8 cellular contexts compared by ENCODE assay signal in genomic region chr2:218709906-218710305, GRCh38. TPM values are rescaled to one million over a fixed set of nuclear protein-coding genes. Genes with fewer than 3 reads are reported as not detected.
DNase-seq lines count a peak whose midpoint lies in the region; ATAC-seq and TF ChIP-seq lines count a peak whose summit lies in the region.

No MANE protein-coding gene starts in this region.

- no peaks in the 10 kb centered on the region for H3K9me3 ChIP-seq in CD8-positive, alpha-beta memory T cell (ENCODE audit: low read length)
- H3K9me3 ChIP-seq in OCI-LY3 (ENCODE audit: insufficient read depth, low read length) (no peaks in the 10 kb centered on the region), colonic mucosa (no peaks in the 10 kb centered on the region)

- intact Hi-C loops in colonic mucosa (cut with DNase I), result no loop called here

- no peaks in the 10 kb centered on the region for H4K20me1 ChIP-seq in OCI-LY3 (ENCODE audit: insufficient read depth, low read length)

- no peak for TF ChIP-seq CTCF in OCI-LY3 (IDR thresholded peaks at IDR 0.05; ENCODE audit: low read depth, low read length)
- no peak for TF ChIP-seq CTCF in colonic mucosa (IDR thresholded peaks at IDR 0.05)
- no peak for TF ChIP-seq CTCF in neural crest cell (conservative IDR thresholded peaks at IDR 0.05)
- no peak for TF ChIP-seq CTCF in brain microvascular endothelial cell (IDR thresholded peaks at IDR 0.05; ENCODE audit: low read depth, low read length, missing control alignments)

- POLR2A ChIA-PET in CD8-positive, alpha-beta memory T cell (lab: Charles Lee), result interaction anchor here (0.6 to 1.8 kb wide), 4 partner anchors 38 to 568 kb away, joined by 3 to 14 read pairs (median 3); partner anchors contain the start of genes BCS1L, RNF25, STK36 and ZNF142

- peaks cover 6 to 11% of the 10 kb centered on the region in 2 donors for H3K27me3 Mint-ChIP-seq in CD8-positive, alpha-beta memory T cell
- H3K27me3 Mint-ChIP-seq in neural crest cell (ENCODE audit: low read depth), result no peaks in the 10 kb centered on the region

- peak overlapping the region; percentile 67 for H2AFZ ChIP-seq in OCI-LY3 (ENCODE audit: low read depth, low read length)

- ATAC-seq in HG03280 (IDR thresholded peaks at IDR 0.05; ENCODE audit: unreplicated experiment), result no peak

- H3K4me1 ChIP-seq in CD8-positive, alpha-beta memory T cell (ENCODE audit: insufficient read depth, low read length), result peaks cover 16% of the 10 kb centered on the region
- H3K4me1 ChIP-seq in OCI-LY3 (ENCODE audit: low read length) (peaks cover 15% of the 10 kb centered on the region), colonic mucosa (peaks cover 3% of the 10 kb centered on the region)

- in situ Hi-C loops in brain microvascular endothelial cell (cut with HindIII; ENCODE audit: low pct_ligation_motif_present, low sequenced_read_pairs), result no loop called here

- H3K4me3 ChIP-seq in CD8-positive, alpha-beta memory T cell (ENCODE audit: low read length), result peak overlapping the region; percentile 37
- H3K4me3 ChIP-seq in OCI-LY3 (ENCODE audit: low read length) (no peak overlapping the region), colonic mucosa (no peak overlapping the region), brain microvascular endothelial cell (ENCODE audit: low read depth, low read length) (no peak overlapping the region)

- CTCF ChIA-PET in CD8-positive, alpha-beta memory T cell (lab: Charles Lee), result interaction anchor here (0.6 to 2.3 kb wide), 18 partner anchors 8 to 348 kb away, joined by 3 to 15 read pairs (median 5); partner anchors contain the start of genes BCS1L, RNF25, STK36 and ZNF142

- H3K36me3 ChIP-seq in CD8-positive, alpha-beta memory T cell (ENCODE audit: insufficient read depth, low read length), result no peaks in the 10 kb centered on the region
- H3K36me3 ChIP-seq in OCI-LY3 (replicated peaks; ENCODE audit: low read depth, low read length) (no peaks in the 10 kb centered on the region), colonic mucosa (no peaks in the 10 kb centered on the region), brain microvascular endothelial cell (replicated peaks) (no peaks in the 10 kb centered on the region)

- H3K27ac ChIP-seq in CD8-positive, alpha-beta memory T cell (ENCODE audit: low read depth, low read length), result no peak overlapping the region
- H3K27ac ChIP-seq in OCI-LY3 (ENCODE audit: low read length) (no peak overlapping the region), colonic mucosa (no peak overlapping the region), brain microvascular endothelial cell (no peak overlapping the region)

- H3K36me3 Mint-ChIP-seq in CD8-positive, alpha-beta memory T cell, result peaks cover 0 to 5% (median 0%) of the 10 kb centered on the region in 3 donors
- H3K36me3 Mint-ChIP-seq in neural crest cell (ENCODE audit: low read depth), result peaks cover 5% of the 10 kb centered on the region

- peak overlapping the region in 3 of 8 donors; percentile 72 to 95 (median 84) for H3K27ac Mint-ChIP-seq in CD8-positive, alpha-beta memory T cell
- H3K27ac Mint-ChIP-seq in neural crest cell (ENCODE audit: unreplicated experiment), result no peak overlapping the region

- no peaks in the 10 kb centered on the region for H3K9me3 Mint-ChIP-seq in CD8-positive, alpha-beta memory T cell
- H3K9me3 Mint-ChIP-seq in neural crest cell, result no peaks in the 10 kb centered on the region

- no peaks in the 10 kb centered on the region for H3K27me3 ChIP-seq in CD8-positive, alpha-beta memory T cell (ENCODE audit: insufficient read depth, low read length, poor library complexity, severe bottlenecking)
- H3K27me3 ChIP-seq in OCI-LY3 (ENCODE audit: low read depth, low read length), result no peaks in the 10 kb centered on the region
- H3K27me3 ChIP-seq in colonic mucosa, result no peaks in the 10 kb centered on the region
- H3K27me3 ChIP-seq in brain microvascular endothelial cell (replicated peaks), result no peaks in the 10 kb centered on the region

- peaks cover 13 to 20% (median 17%) of the 10 kb centered on the region in 3 donors for H3K4me1 Mint-ChIP-seq in CD8-positive, alpha-beta memory T cell
- peaks cover 21% of the 10 kb centered on the region for H3K4me1 Mint-ChIP-seq in neural crest cell

- DNase-seq in CD8-positive, alpha-beta memory T cell, result no peak
- DNase-seq in colonic mucosa (peak; percentile 18), neural crest cell (ENCODE audit: low read depth, low spot score) (no peak), brain microvascular endothelial cell (no peak), RPMI8226 (no peak), UCSD-AML1 (lab: John Stamatoyannopoulos, UW; ENCODE audit: unreplicated experiment) (no peak)

- peaks cover 38% of the 10 kb centered on the region for H3K79me2 ChIP-seq in OCI-LY3 (ENCODE audit: low read length)

- H3K9ac ChIP-seq in OCI-LY3 (ENCODE audit: low read length), result no peak overlapping the region
- no peak overlapping the region for H3K9ac ChIP-seq in colonic mucosa (ENCODE audit: low read depth in 2 of 2, low read length in 2 of 2)

- 0 out of 2 replicates have a peak overlapping the region, but pooled peaks have one; percentile 43 for H3K4me2 ChIP-seq in OCI-LY3 (ENCODE audit: low read length)

- H3K4me3 Mint-ChIP-seq in CD8-positive, alpha-beta memory T cell, result peak overlapping the region in 5 of 7 donors; percentile 8 to 94 (median 16)
- peak overlapping the region; percentile 99 for H3K4me3 Mint-ChIP-seq in neural crest cell

RNA-seq across cellular contexts. Expression of gene TTLL4, which starts 0.7 kb away (rescaled TPM):
- total RNA-seq in CD8-positive, alpha-beta memory T cell, result 10 to 100 TPM; 42.0 to 44.2 TPM
- polyA plus RNA-seq in CD8-positive, alpha-beta memory T cell, result 7.1 TPM
- total RNA-seq in colonic mucosa, result 10 to 100 TPM; 27.5 to 36.7 TPM
- total RNA-seq in neural crest cell, result 116 and 123 TPM in 2 replicates

RNA-seq across cellular contexts. Expression of gene STK36, which starts 38.0 kb away (rescaled TPM):
- total RNA-seq in CD8-positive, alpha-beta memory T cell, result 10 to 100 TPM; 19.9 to 21.4 TPM
- polyA plus RNA-seq in CD8-positive, alpha-beta memory T cell, result 3.9 TPM
- total RNA-seq in colonic mucosa (10 to 100 TPM; 17.8 to 36.7 TPM), neural crest cell (77.0 and 78.7 TPM in 2 replicates)

RNA-seq across cellular contexts. Expression of gene RNF25, which starts 38.1 kb away (rescaled TPM):
- total RNA-seq in CD8-positive, alpha-beta memory T cell, result 10 to 100 TPM; 29.0 to 36.8 TPM
- polyA plus RNA-seq in CD8-positive, alpha-beta memory T cell, result 14.4 TPM
- total RNA-seq in colonic mucosa (10 to 100 TPM; 12.6 to 20.7 TPM), neural crest cell (35.6 and 39.2 TPM in 2 replicates)

RNA-seq across cellular contexts. Expression of gene BCS1L, which starts 50.4 kb away (rescaled TPM):
- 10 to 100 TPM; 91.7 to 93.9 TPM for total RNA-seq in CD8-positive, alpha-beta memory T cell
- 10.1 TPM for polyA plus RNA-seq in CD8-positive, alpha-beta memory T cell
- total RNA-seq in colonic mucosa (10 to 100 TPM; 21.7 to 63.7 TPM), neural crest cell (41.7 and 45.2 TPM in 2 replicates)

RNA-seq across cellular contexts. Expression of gene ZNF142, which starts 50.5 kb away (rescaled TPM):
- 10 to 100 TPM; 60.4 to 64.0 TPM for total RNA-seq in CD8-positive, alpha-beta memory T cell
- polyA plus RNA-seq in CD8-positive, alpha-beta memory T cell, result 19.7 TPM
- total RNA-seq in colonic mucosa (10 to 100 TPM; 14.8 to 25.3 TPM), neural crest cell (50.0 and 58.2 TPM in 2 replicates)
